Comparison of ENCODE assay signal across 10 cellular contexts in the genomic region with DNA sequence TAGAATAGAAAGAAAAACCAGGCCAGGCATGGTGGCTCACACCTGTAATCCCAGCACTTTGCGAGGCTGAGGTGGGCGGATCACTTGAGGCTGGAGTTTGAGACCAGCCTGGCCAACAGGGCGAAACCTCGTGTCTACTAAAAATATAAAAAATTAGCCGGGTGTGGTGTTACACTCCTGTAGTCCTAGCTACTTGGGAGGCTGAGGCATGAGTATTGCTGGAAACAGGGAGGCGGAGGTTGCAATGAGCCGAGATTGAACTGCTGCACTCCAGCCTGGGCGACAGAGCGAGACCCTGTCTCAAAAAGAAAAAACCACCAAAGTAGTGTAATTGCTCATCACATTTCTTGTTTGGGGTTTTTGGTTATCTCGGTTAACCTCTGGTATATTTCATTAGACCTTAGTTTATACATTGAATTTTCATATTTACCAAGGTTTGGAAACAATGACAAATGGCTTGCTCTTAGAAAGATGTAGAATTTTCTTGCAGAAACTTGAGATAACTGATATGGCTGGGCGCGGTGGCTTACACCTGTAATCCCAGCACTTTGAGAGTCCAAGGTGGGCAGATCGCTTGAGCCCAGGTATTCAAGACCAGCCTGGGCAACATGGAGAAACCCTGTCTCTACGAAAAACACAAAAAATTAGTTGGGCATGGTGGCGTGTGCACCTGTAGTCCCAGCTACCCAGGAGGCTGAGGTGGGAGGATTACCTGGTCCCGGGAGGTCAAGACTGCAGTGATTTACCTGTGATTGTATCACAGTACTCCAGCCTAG. TPM values are rescaled to one million over a fixed set of nuclear protein-coding genes. Genes with fewer than 3 reads are reported as not detected.
DNase-seq lines count a peak whose midpoint lies in the region; ATAC-seq and TF ChIP-seq lines count a peak whose summit lies in the region.
"Had no signal": no experiment of that assay in that cellular context is flagged by ENCODE, and none has a peak within 500 bp of the region (broad histone marks: within the 10 kb centered on the region; RNA-seq: fewer than 3 reads in every experiment).

No MANE protein-coding gene starts in this region.

- H3K4me1 ChIP-seq in HEK293 (ENCODE audit: control insufficient read depth, insufficient read depth, low read length) (peaks cover 13% of the 10 kb centered on the region), Panc1 (ENCODE audit: control insufficient read depth, insufficient read depth, low read length) (peaks cover 26% of the 10 kb centered on the region)

- intact Hi-C loops in activated naive CD4-positive, alpha-beta T cell treated with anti-CD3 and anti-CD28 coated beads for 36 hours (cut with micrococcal nuclease) = no loop called here
- intact Hi-C loops in Panc1 (cut with micrococcal nuclease; ENCODE audit: unreplicated experiment) = loop anchor here (5.0 kb wide), 1 partner anchor 65 kb away; no protein-coding TSS in a partner anchor

- H3K4me1 Mint-ChIP-seq in activated naive CD4-positive, alpha-beta T cell treated with anti-CD3 and anti-CD28 coated beads for 36 hours (ENCODE audit: low read depth) = peaks cover 24% of the 10 kb centered on the region

- in situ Hi-C loops in Panc1 (cut with HindIII; ENCODE audit: low pct_unique_long_range_greater_than_20kb, low sequenced_read_pairs) = no loop called here

- ATAC-seq in Panc1 (no peak), HG02763 (IDR thresholded peaks at IDR 0.05; ENCODE audit: unreplicated experiment) (no peak)
- ATAC-seq in stimulated activated naive CD8-positive, alpha-beta T cell treated with anti-CD3 and anti-CD28 coated beads, Interleukin-15, Interleukin-2, amounts not matched to agents 100 U/mL and 50 U/mL, for 24 hours = peak; percentile 66

- no peak overlapping the region for H3K27ac ChIP-seq in HEK293 (ENCODE audit: extremely low read depth, low read depth, low read length)
- H3K27ac ChIP-seq in Panc1 (ENCODE audit: low read length) = peak overlapping the region; percentile 64; the same call in 1 of the 2 replicates

- CTCF ChIA-PET in activated naive CD4-positive, alpha-beta T cell treated with anti-CD3 and anti-CD28 coated beads for 36 hours (lab: Charles Lee) = interaction anchor here (1.4 kb wide), 1 partner anchor 65 kb away, joined by 3 read pairs; no protein-coding TSS in a partner anchor
- CTCF ChIA-PET in HEK293 (lab: Yijun Ruan, JAX) (interaction anchor here (0.6 to 1.3 kb wide), 3 partner anchors 13 to 331 kb away, joined by 3 to 8 read pairs (median 3); no protein-coding TSS in a partner anchor), Panc1 (lab: Charles Lee) (no interaction called here)

- H3K9me3 ChIP-seq in HEK293 (ENCODE audit: control insufficient read depth, insufficient read depth, low read depth, low read length) (no peaks in the 10 kb centered on the region), Panc1 (ENCODE audit: control insufficient read depth, insufficient read depth, low read depth, low read length) (no peaks in the 10 kb centered on the region)

- H3K36me3 Mint-ChIP-seq in activated naive CD4-positive, alpha-beta T cell treated with anti-CD3 and anti-CD28 coated beads for 36 hours (ENCODE audit: low read depth) = peaks cover 18% of the 10 kb centered on the region

- H3K4me3 Mint-ChIP-seq in activated naive CD4-positive, alpha-beta T cell treated with anti-CD3 and anti-CD28 coated beads for 36 hours = no peak overlapping the region
- H3K4me3 Mint-ChIP-seq: T-helper 2 cell treated with Interferon-gamma antibody and Interleukin-4, amounts not matched to agents 5 μg/mL and 100 μg/mL, for 36 hours had no signal

- TF ChIP-seq CTCF in HEK293 (tag by site-specific recombination; IDR thresholded peaks at IDR 0.05) (no peak), Panc1 (IDR thresholded peaks at IDR 0.05) (no peak)

- no peaks in the 10 kb centered on the region for H3K27me3 ChIP-seq in Panc1 (ENCODE audit: control insufficient read depth, insufficient read depth, low read length)

- H3K27me3 Mint-ChIP-seq in activated naive CD4-positive, alpha-beta T cell treated with anti-CD3 and anti-CD28 coated beads for 36 hours (ENCODE audit: low read depth) = no peaks in the 10 kb centered on the region

- POLR2A ChIA-PET in HEK293 (lab: Yijun Ruan, JAX) (no interaction called here), Panc1 (lab: Charles Lee) (no interaction called here)

- no peak overlapping the region for H3K27ac Mint-ChIP-seq in activated naive CD4-positive, alpha-beta T cell treated with anti-CD3 and anti-CD28 coated beads for 36 hours
- H3K27ac Mint-ChIP-seq: T-helper 2 cell treated with Interferon-gamma antibody and Interleukin-4, amounts not matched to agents 5 μg/mL and 100 μg/mL, for 36 hours had no signal

- no peaks in the 10 kb centered on the region for H3K9me3 Mint-ChIP-seq in activated naive CD4-positive, alpha-beta T cell treated with anti-CD3 and anti-CD28 coated beads for 36 hours
- H3K9me3 Mint-ChIP-seq: T-helper 2 cell treated with Interferon-gamma antibody and Interleukin-4, amounts not matched to agents 5 μg/mL and 100 μg/mL, for 36 hours had no signal

- no peak overlapping the region for H3K4me3 ChIP-seq in HEK293 (ENCODE audit: low read depth, low read length)
- H3K4me3 ChIP-seq in Panc1 (ENCODE audit: low read depth in 2 of 2, low read length in 2 of 2) = no peak overlapping the region

- peaks cover 19 to 31% of the 10 kb centered on the region in 2 experiments for H3K36me3 ChIP-seq in HEK293 (ENCODE audit: control insufficient read depth in 2 of 2, insufficient read depth in 1 of 2, low read length in 2 of 2)
- no peaks in the 10 kb centered on the region for H3K36me3 ChIP-seq in Panc1 (ENCODE audit: control insufficient read depth, insufficient read depth, low read length)

- DNase-seq in activated naive CD4-positive, alpha-beta T cell treated with Interleukin-2 at 50 U/mL for 16 hours = peak; percentile 4
- no peak for DNase-seq in activated naive CD4-positive, alpha-beta T cell treated with anti-CD3 and anti-CD28 coated beads for 36 hours
- DNase-seq in Panc1 (ENCODE audit: low read depth, low spot score) (no peak), NCI-H1694 (lab: John Stamatoyannopoulos, UW) (no peak)
- no peak for DNase-seq in stimulated activated naive CD8-positive, alpha-beta T cell treated with anti-CD3 and anti-CD28 coated beads, Interleukin-15, Interleukin-2, amounts not matched to agents 100 U/mL and 50 U/mL, for 24 hours
- DNase-seq in stimulated activated CD4-positive, alpha-beta T cell treated with anti-CD3 and anti-CD28 coated beads, Interleukin-1b, Interleukin-23, amount 100 ng/mL, for 48 hours = no peak
- DNase-seq: NCI-H510A had no signal

- no TSS peak for BruUV-seq in Panc1 (replicated peaks; lab: Mats Ljungman, UMichigan)

TF ChIP-seq in HEK293, 187 proteins besides CTCF, POLR2A, EP300 and RAD21:
- TF ChIP-seq BCL11A (tag by site-specific recombination; IDR thresholded peaks at IDR 0.05; ENCODE audit: low read depth) (no peak), MZF1 (tag by site-specific recombination; IDR thresholded peaks at IDR 0.05; ENCODE audit: borderline replicate concordance) (no peak), ZSCAN30 (tag by site-specific recombination; IDR thresholded peaks at IDR 0.05) (no peak), ZNF610 (tag by site-specific recombination; IDR thresholded peaks at IDR 0.05; ENCODE audit: borderline replicate concordance) (no peak), ZNF221 (tag by site-specific recombination; IDR thresholded peaks at IDR 0.05; ENCODE audit: borderline replicate concordance) (no peak), ZNF169 (tag by site-specific recombination; IDR thresholded peaks at IDR 0.05) (no peak), KLF1 (tag by site-specific recombination; IDR thresholded peaks at IDR 0.05) (peak; percentile 58), ZNF248 (tag by site-specific recombination; IDR thresholded peaks at IDR 0.05) (no peak), EGR2 (tag by site-specific recombination; IDR thresholded peaks at IDR 0.05; ENCODE audit: low read depth) (0 out of 2 replicates have a peak, but pooled peaks have one; percentile 6), ZNF302 (tag by site-specific recombination; IDR thresholded peaks at IDR 0.05; ENCODE audit: low read depth) (no peak), PRDM1 (tag by site-specific recombination; IDR thresholded peaks at IDR 0.05) (no peak), ZNF157 (tag by site-specific recombination; IDR thresholded peaks at IDR 0.05) (no peak), ZNF311 (tag by site-specific recombination; IDR thresholded peaks at IDR 0.05; ENCODE audit: borderline replicate concordance) (no peak), ZNF433 (tag by site-specific recombination; IDR thresholded peaks at IDR 0.05; ENCODE audit: low read depth) (no peak), ZFHX2 (tag by site-specific recombination; conservative IDR thresholded peaks at IDR 0.05) (no peak), ZNF354C (tag by site-specific recombination; IDR thresholded peaks at IDR 0.05; ENCODE audit: borderline replicate concordance, low read depth) (no peak), ZNF580 (tag by site-specific recombination; IDR thresholded peaks at IDR 0.05) (no peak)
- TF ChIP-seq, protein P1, sequence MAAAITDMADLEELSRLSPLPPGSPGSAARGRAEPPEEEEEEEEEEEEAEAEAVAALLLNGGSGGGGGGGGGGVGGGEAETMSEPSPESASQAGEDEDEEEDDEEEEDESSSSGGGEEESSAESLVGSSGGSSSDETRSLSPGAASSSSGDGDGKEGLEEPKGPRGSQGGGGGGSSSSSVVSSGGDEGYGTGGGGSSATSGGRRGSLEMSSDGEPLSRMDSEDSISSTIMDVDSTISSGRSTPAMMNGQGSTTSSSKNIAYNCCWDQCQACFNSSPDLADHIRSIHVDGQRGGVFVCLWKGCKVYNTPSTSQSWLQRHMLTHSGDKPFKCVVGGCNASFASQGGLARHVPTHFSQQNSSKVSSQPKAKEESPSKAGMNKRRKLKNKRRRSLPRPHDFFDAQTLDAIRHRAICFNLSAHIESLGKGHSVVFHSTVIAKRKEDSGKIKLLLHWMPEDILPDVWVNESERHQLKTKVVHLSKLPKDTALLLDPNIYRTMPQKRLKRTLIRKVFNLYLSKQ (tag by site-specific recombination; IDR thresholded peaks at IDR 0.05; ENCODE audit: borderline replicate concordance) = no peak

RNA-seq across cellular contexts. Expression of gene ITCH, which starts 14.2 kb away (rescaled TPM):
- 10 to 100 TPM; 35.3 to 40.0 TPM for total RNA-seq in activated naive CD4-positive, alpha-beta T cell treated with anti-CD3 and anti-CD28 coated beads for 36 hours
- total RNA-seq in Panc1 (2021; ENCODE audit: unreplicated experiment) = 63.9 TPM
- 32.5 TPM for polyA plus RNA-seq in Panc1 (2012; ENCODE audit: insufficient read length)
